ENCODE assay signal across 8 cellular contexts in the genomic region with DNA sequence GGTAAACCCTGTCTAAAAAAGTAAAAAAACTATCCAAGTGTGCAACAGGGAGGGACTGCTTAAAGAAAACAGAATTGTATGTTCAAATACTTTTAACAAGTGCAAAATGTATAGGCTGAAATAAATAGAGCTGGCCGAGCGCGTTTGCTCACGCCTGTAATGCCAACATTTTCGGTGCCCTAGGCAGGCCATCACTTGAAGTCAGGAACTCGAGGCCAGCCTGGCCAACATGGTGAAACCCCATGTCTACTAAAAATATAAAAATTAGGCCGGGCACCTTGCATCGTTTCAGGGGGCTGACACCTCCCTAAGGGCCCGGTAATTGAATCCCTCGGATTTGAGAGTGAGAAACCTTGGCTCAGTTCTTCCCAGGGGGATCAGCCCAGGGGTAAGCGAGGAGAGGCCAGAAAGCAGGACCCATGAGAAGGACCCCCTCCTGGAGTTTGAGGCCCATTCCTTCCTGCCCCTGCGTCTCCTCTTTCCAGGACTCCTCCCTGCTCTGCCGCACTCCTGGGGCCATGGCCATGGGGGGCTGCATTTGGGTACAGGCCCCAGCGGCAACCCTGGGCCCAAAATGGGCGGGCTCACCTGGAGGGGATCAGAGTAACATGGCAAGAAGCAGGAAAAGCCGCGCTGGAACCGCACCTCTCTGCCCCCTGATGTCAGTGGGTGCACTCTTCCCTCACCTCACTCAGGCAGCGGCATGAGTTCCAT.
DNase-seq lines count a peak whose midpoint lies in the region; ATAC-seq and TF ChIP-seq lines count a peak whose summit lies in the region.

No MANE protein-coding gene starts in this region.

- H2BK120ac ChIP-seq in mesenchymal stem cell (ENCODE audit: low read depth, low read length) = no peak overlapping the region

- no peaks in the 10 kb centered on the region for H3K9me3 ChIP-seq in body of pancreas
- H3K9me3 ChIP-seq in mesenchymal stem cell (ENCODE audit: control insufficient read depth, low read length) = no peaks in the 10 kb centered on the region
- H3K9me3 ChIP-seq in tibial nerve = no peaks in the 10 kb centered on the region

- H3K18ac ChIP-seq in mesenchymal stem cell (ENCODE audit: low read depth in 1 of 2, low read length in 2 of 2) = peak overlapping the region in 1 of 2 experiments; percentile 72

- ATAC-seq in body of pancreas (no peak), GM21737 (IDR thresholded peaks at IDR 0.05; ENCODE audit: unreplicated experiment) (no peak)

- peaks cover 7% of the 10 kb centered on the region for H3K79me1 ChIP-seq in mesenchymal stem cell (replicated peaks; ENCODE audit: low read length, poor library complexity, severe bottlenecking)

- peak overlapping the region; percentile 3 for H4K91ac ChIP-seq in mesenchymal stem cell (ENCODE audit: low read length)

- no peak overlapping the region for H3K4ac ChIP-seq in mesenchymal stem cell (ENCODE audit: low read depth in 1 of 2, low read length in 2 of 2)

- no peak for TF ChIP-seq CTCF in body of pancreas (IDR thresholded peaks at IDR 0.05)
- TF ChIP-seq CTCF in tibial nerve (IDR thresholded peaks at IDR 0.05) = no peak

- no peak for TF ChIP-seq POLR2A in body of pancreas (IDR thresholded peaks at IDR 0.05)
- TF ChIP-seq POLR2A in tibial nerve (IDR thresholded peaks at IDR 0.05) = no peak

- WGBS in body of pancreas, 2 donors = 42 to 58% methylated on average over 9 to 19 of the region's 19 CpGs
- 92% methylated on average over 19 of the region's 19 CpGs for WGBS in mesenchymal stem cell
- 61 to 66% methylated on average over 19 of the region's 19 CpGs for WGBS in tibial nerve, 2 donors

- no peak for TF ChIP-seq EP300 in tibial nerve (IDR thresholded peaks at IDR 0.05)

- H2AK5ac ChIP-seq in mesenchymal stem cell (ENCODE audit: low read length, severe bottlenecking) = peak overlapping the region; percentile 39

- H3K9ac ChIP-seq in mesenchymal stem cell (ENCODE audit: low read length) = peak overlapping the region; percentile 97

- H3K4me3 ChIP-seq in body of pancreas = peak overlapping the region; percentile 24 to 43
- peak overlapping the region; percentile 65 to 97 for H3K4me3 ChIP-seq in mesenchymal stem cell (ENCODE audit: insufficient read depth in 1 of 2, low read depth in 1 of 2, low read length in 2 of 2)
- peak overlapping the region; percentile 47 to 99 (median 81) for H3K4me3 ChIP-seq in tibial nerve

- peak overlapping the region; percentile 98 for H4K8ac ChIP-seq in mesenchymal stem cell (ENCODE audit: low read length)

- H2BK12ac ChIP-seq in mesenchymal stem cell (ENCODE audit: low read length in 2 of 2) = no peak overlapping the region

- H3K4me1 ChIP-seq in body of pancreas (peaks cover 20% of the 10 kb centered on the region), mesenchymal stem cell (ENCODE audit: control insufficient read depth, insufficient read depth, low read depth, low read length) (peaks cover 5% of the 10 kb centered on the region), tibial nerve (peaks cover 0 to 31% (median 12%) of the 10 kb centered on the region in 4 donors)

- no peak overlapping the region for H2BK15ac ChIP-seq in mesenchymal stem cell (ENCODE audit: low read depth, poor library complexity, severe bottlenecking)

- H2BK5ac ChIP-seq in mesenchymal stem cell (ENCODE audit: low read depth, low read length, poor library complexity, severe bottlenecking) = no peak overlapping the region

- peak overlapping the region; percentile 89 for H3K4me2 ChIP-seq in mesenchymal stem cell (ENCODE audit: low read length, poor library complexity, severe bottlenecking)

- H3K14ac ChIP-seq in mesenchymal stem cell (ENCODE audit: low read length in 2 of 2) = no peak overlapping the region

- no peak overlapping the region for H3K23ac ChIP-seq in mesenchymal stem cell (ENCODE audit: low read length in 2 of 2)

- intact Hi-C loops in body of pancreas (cut with DNase I) = no loop called here

- peak; percentile 61 for DNase-seq in activated effector memory CD4-positive, alpha-beta T cell treated with anti-CD3 and anti-CD28 coated beads, Interleukin-2, amount 50 U/mL, for 16 hours
- no peak for DNase-seq in activated effector memory CD4-positive, alpha-beta T cell treated with Interleukin-2 at 50 U/mL for 16 hours
- DNase-seq in body of pancreas (no peak), mesenchymal stem cell (no peak), tibial nerve (ENCODE audit: low spot score in 2 of 2) (no peak), NCI-H446 (lab: John Stamatoyannopoulos, UW) (no peak)
- DNase-seq in activated CD4-positive, alpha-beta T cell treated with anti-CD3 and anti-CD28 coated beads for 4 hours = no peak

- H3K36me3 ChIP-seq in body of pancreas (replicated peaks in 1 of 2; ENCODE audit: insufficient read depth in 1 of 2, low read depth in 2 of 2) = no peaks in the 10 kb centered on the region
- H3K36me3 ChIP-seq in mesenchymal stem cell (ENCODE audit: control insufficient read depth in 1 of 2, insufficient read depth in 2 of 2, low read depth in 1 of 2, low read length in 2 of 2) = peaks cover 0 to 3% of the 10 kb centered on the region in 2 experiments
- H3K36me3 ChIP-seq in tibial nerve = no peaks in the 10 kb centered on the region

- no peak overlapping the region for H2AFZ ChIP-seq in mesenchymal stem cell (ENCODE audit: low read depth, low read length)

- H3K27ac ChIP-seq in body of pancreas (peak overlapping the region; percentile 85 to 96 (median 93)), mesenchymal stem cell (ENCODE audit: low read length, poor library complexity, severe bottlenecking) (no peak overlapping the region), tibial nerve (peak overlapping the region; percentile 88 to 99 (median 94))

- no peaks in the 10 kb centered on the region for H3K27me3 ChIP-seq in body of pancreas
- no peaks in the 10 kb centered on the region for H3K27me3 ChIP-seq in mesenchymal stem cell (ENCODE audit: control insufficient read depth in 1 of 2, insufficient read depth in 1 of 2, low read length in 2 of 2)
- H3K27me3 ChIP-seq in tibial nerve = peaks cover 0 to 2% of the 10 kb centered on the region in 2 donors
